ENCODE assay signal across 8 cellular contexts in genomic region chr17:44708401-44709263, GRCh38. TPM values are rescaled to one million over a fixed set of nuclear protein-coding genes. Genes with fewer than 3 reads are reported as not detected.
A peak's percentile ranks its signal among the peaks of the same experiment; 100 is the strongest.
DNase-seq lines count a peak whose midpoint lies in the region; ATAC-seq and TF ChIP-seq lines count a peak whose summit lies in the region.

Gene DBF4B, plus strand, starts transcription at chr17:44708665. Its CDS starts 156 bp downstream, at chr17:44708821.

- DNase-seq in 8988T: peak; percentile 42
- peak; percentile 87 for DNase-seq in M059J (ENCODE audit: low read depth)
- peak; percentile 93 for DNase-seq in RWPE1 (ENCODE audit: low spot score)
- peak; percentile 73 for DNase-seq in fibroblast of the conjunctiva (ENCODE audit: low read depth)
- DNase-seq in natural killer cell treated with Interleukin-12 subunit alpha and Interleukin-12 subunit beta and Interleukin-15 and Interleukin-18, amount 100 ng/mL, for 72 hours (ENCODE audit: low spot score): peak; percentile 83
- DNase-seq in stimulated activated naive CD4-positive, alpha-beta T cell (lab: John Stamatoyannopoulos, UW): peak; percentile 70 to 90 (median 80)

- H3K27ac Mint-ChIP-seq in activated T-helper 17 cell treated with anti-CD3 and anti-CD28 coated beads, Interleukin-2, amount 50 U/mL, for 72 hours: no peak within 1 kb of the TSS
- no peak within 1 kb of the TSS for H3K27ac Mint-ChIP-seq in natural killer cell treated with Interleukin-12 subunit alpha and Interleukin-12 subunit beta and Interleukin-15 and Interleukin-18, amount 100 ng/mL, for 72 hours

- H3K4me3 Mint-ChIP-seq in activated T-helper 17 cell treated with anti-CD3 and anti-CD28 coated beads, Interleukin-2, amount 50 U/mL, for 72 hours: no peak within 1 kb of the TSS
- H3K4me3 Mint-ChIP-seq in natural killer cell treated with Interleukin-12 subunit alpha and Interleukin-12 subunit beta and Interleukin-15 and Interleukin-18, amount 100 ng/mL, for 72 hours: no peak within 1 kb of the TSS

- H3K27ac ChIP-seq in RWPE1: peak within 1 kb of the TSS; percentile 85

- H3K9me3 Mint-ChIP-seq in activated T-helper 17 cell treated with anti-CD3 and anti-CD28 coated beads, Interleukin-2, amount 50 U/mL, for 72 hours: no peaks in the 10 kb centered on the region
- H3K9me3 Mint-ChIP-seq in natural killer cell treated with Interleukin-12 subunit alpha and Interleukin-12 subunit beta and Interleukin-15 and Interleukin-18, amount 100 ng/mL, for 72 hours: no peaks in the 10 kb centered on the region

- POLR2A ChIA-PET in RWPE1 (lab: Yijun Ruan, JAX; ENCODE audit: low non-redundant PET): interaction anchor here (0.6 kb wide), 1 partner anchor 315 kb away, joined by 3 read pairs; no protein-coding TSS in a partner anchor

- H3K27me3 Mint-ChIP-seq in activated T-helper 17 cell treated with anti-CD3 and anti-CD28 coated beads, Interleukin-2, amount 50 U/mL, for 72 hours: no peaks in the 10 kb centered on the region
- H3K27me3 Mint-ChIP-seq in natural killer cell treated with Interleukin-12 subunit alpha and Interleukin-12 subunit beta and Interleukin-15 and Interleukin-18, amount 100 ng/mL, for 72 hours: peaks cover 0 to 3% of the 10 kb centered on the region in 2 donors

- ATAC-seq in GM18867 (IDR thresholded peaks at IDR 0.05; ENCODE audit: unreplicated experiment): peak; percentile 68
- ATAC-seq in activated T-helper 17 cell treated with anti-CD3 and anti-CD28 coated beads, Interleukin-2, amount 50 U/mL, for 72 hours (replicated peaks): peak; percentile 82
- peak; percentile 90 to 91 for ATAC-seq in natural killer cell treated with Interleukin-12 subunit alpha and Interleukin-12 subunit beta and Interleukin-15 and Interleukin-18, amount 100 ng/mL, for 72 hours

- CTCF ChIA-PET in RWPE1 (lab: Yijun Ruan, JAX): no interaction called here

- no peak for TF ChIP-seq CTCF in RWPE1 (conservative IDR thresholded peaks at IDR 0.05; ENCODE audit: low read depth)

- no peaks in the 10 kb centered on the region for H3K4me1 Mint-ChIP-seq in activated T-helper 17 cell treated with anti-CD3 and anti-CD28 coated beads, Interleukin-2, amount 50 U/mL, for 72 hours
- no peaks in the 10 kb centered on the region for H3K4me1 Mint-ChIP-seq in natural killer cell treated with Interleukin-12 subunit alpha and Interleukin-12 subunit beta and Interleukin-15 and Interleukin-18, amount 100 ng/mL, for 72 hours (ENCODE audit: low read depth in 2 of 2)

- no peaks in the 10 kb centered on the region for H3K36me3 Mint-ChIP-seq in activated T-helper 17 cell treated with anti-CD3 and anti-CD28 coated beads, Interleukin-2, amount 50 U/mL, for 72 hours (ENCODE audit: low read depth)
- no peaks in the 10 kb centered on the region for H3K36me3 Mint-ChIP-seq in natural killer cell treated with Interleukin-12 subunit alpha and Interleukin-12 subunit beta and Interleukin-15 and Interleukin-18, amount 100 ng/mL, for 72 hours

RNA-seq across cellular contexts. Expression of gene DBF4B, which starts in this region (rescaled TPM):
- total RNA-seq in M059J (2014; rRNA removed; shearing (Covaris generic)): 9.2 and 17.1 TPM in 2 replicates
- total RNA-seq in activated T-helper 17 cell treated with anti-CD3 and anti-CD28 coated beads, Interleukin-2, amount 50 U/mL, for 72 hours: 10 to 100 TPM; 16.3 to 24.3 TPM
- total RNA-seq in natural killer cell treated with Interleukin-12 subunit alpha and Interleukin-12 subunit beta and Interleukin-15 and Interleukin-18, amount 100 ng/mL, for 72 hours: 10 to 100 TPM; 18.0 to 48.1 TPM

Comparison
In these comparisons a context has a peak if more than half of its experiments do, and no peak if none do; other contexts are left out.
1. Peak in every context shown above with its lines: DNase-seq, ATAC-seq and H3K27ac ChIP-seq.
2. DNase-seq: peak in every context shown above with its lines; median percentile 93 in RWPE1; 87 in M059J; 83 in natural killer cell treated with Interleukin-12 subunit alpha and Interleukin-12 subunit beta and Interleukin-15 and Interleukin-18, amount 100 ng/mL, for 72 hours; 80 in stimulated activated naive CD4-positive, alpha-beta T cell; 73 in fibroblast of the conjunctiva; 42 in 8988T.